Comparison of ENCODE assay signal across 1 cellular context in the genomic region with DNA sequence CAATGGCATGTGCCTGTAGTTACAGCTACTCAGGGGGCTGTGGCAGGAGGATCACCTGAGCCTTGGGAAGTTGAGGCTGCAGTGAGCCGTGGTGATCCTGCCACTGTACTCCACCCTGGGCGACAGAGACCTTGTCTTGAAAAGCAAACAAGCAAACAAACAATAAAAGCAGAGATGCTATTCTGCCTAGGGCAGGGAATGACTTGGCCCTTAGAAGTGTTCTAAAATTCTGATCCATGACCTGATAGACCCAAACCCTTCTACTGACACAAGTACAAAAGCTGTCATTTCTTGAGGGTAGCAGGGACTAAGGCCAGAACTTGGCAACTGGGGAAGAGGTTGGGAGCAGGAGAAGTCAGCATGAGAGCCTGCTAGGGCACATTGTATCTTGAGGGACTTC.
TF ChIP-seq lines count a peak whose summit lies in the region.

No MANE protein-coding gene starts in this region.

TF ChIP-seq in IMR-90, 13 proteins besides CTCF, POLR2A, EP300 and RAD21:
- TF ChIP-seq RFX5 (IDR thresholded peaks at IDR 0.05; ENCODE audit: low read depth, low read length), result no peak
- no peak for TF ChIP-seq CHD1 (IDR thresholded peaks at IDR 0.05; ENCODE audit: low read depth, low read length)
- no peak for TF ChIP-seq MAFK (IDR thresholded peaks at IDR 0.05; ENCODE audit: low read depth, low read length)
- TF ChIP-seq BHLHE40 (IDR thresholded peaks at IDR 0.05; ENCODE audit: low read depth, low read length), result no peak
- TF ChIP-seq MXI1 (IDR thresholded peaks at IDR 0.05; ENCODE audit: borderline replicate concordance, low read depth, low read length), result no peak
- TF ChIP-seq, protein P1, sequence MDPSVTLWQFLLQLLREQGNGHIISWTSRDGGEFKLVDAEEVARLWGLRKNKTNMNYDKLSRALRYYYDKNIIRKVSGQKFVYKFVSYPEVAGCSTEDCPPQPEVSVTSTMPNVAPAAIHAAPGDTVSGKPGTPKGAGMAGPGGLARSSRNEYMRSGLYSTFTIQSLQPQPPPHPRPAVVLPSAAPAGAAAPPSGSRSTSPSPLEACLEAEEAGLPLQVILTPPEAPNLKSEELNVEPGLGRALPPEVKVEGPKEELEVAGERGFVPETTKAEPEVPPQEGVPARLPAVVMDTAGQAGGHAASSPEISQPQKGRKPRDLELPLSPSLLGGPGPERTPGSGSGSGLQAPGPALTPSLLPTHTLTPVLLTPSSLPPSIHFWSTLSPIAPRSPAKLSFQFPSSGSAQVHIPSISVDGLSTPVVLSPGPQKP (IDR thresholded peaks at IDR 0.05; ENCODE audit: borderline replicate concordance, low read depth, low read length), result no peak
- TF ChIP-seq, protein P2, sequence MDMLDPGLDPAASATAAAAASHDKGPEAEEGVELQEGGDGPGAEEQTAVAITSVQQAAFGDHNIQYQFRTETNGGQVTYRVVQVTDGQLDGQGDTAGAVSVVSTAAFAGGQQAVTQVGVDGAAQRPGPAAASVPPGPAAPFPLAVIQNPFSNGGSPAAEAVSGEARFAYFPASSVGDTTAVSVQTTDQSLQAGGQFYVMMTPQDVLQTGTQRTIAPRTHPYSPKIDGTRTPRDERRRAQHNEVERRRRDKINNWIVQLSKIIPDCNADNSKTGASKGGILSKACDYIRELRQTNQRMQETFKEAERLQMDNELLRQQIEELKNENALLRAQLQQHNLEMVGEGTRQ (IDR thresholded peaks at IDR 0.05; ENCODE audit: low read depth, low read length), result no peak
- no peak for TF ChIP-seq CEBPB (IDR thresholded peaks at IDR 0.05; ENCODE audit: low read depth, low read length)
- TF ChIP-seq FOS (IDR thresholded peaks at IDR 0.05; ENCODE audit: low read depth, low read length), result no peak
- no peak for TF ChIP-seq RCOR1 (IDR thresholded peaks at IDR 0.05; ENCODE audit: insufficient replicate concordance, low read length)
